9 cellular contexts compared by ENCODE assay signal in genomic region chrX:107565916-107566602, GRCh38.
DNase-seq lines count a peak whose midpoint lies in the region; ATAC-seq, FAIRE-seq and TF ChIP-seq lines count a peak whose summit lies in the region.
"Had no signal": no experiment of that assay in that cellular context is flagged by ENCODE, and none has a peak within 500 bp of the region (broad histone marks: within the 10 kb centered on the region; RNA-seq: fewer than 3 reads in every experiment).

No MANE protein-coding gene starts in this region.

- TF ChIP-seq CTCF in HepG2 (CRISPR knock-in tag; IDR thresholded peaks at IDR 0.05) = no peak
- TF ChIP-seq CTCF in right lobe of liver (IDR thresholded peaks at IDR 0.05) = no peak
- no peak for TF ChIP-seq CTCF in Panc1 (IDR thresholded peaks at IDR 0.05)
- no peak for TF ChIP-seq CTCF in hepatocyte (IDR thresholded peaks at IDR 0.05; ENCODE audit: poor library complexity)
- TF ChIP-seq CTCF in prostate gland (IDR thresholded peaks at IDR 0.05) = no peak

- no peaks in the 10 kb centered on the region for H3K36me3 ChIP-seq in HepG2 (replicated peaks in 1 of 2; ENCODE audit: control insufficient read depth in 1 of 2, insufficient read depth in 2 of 2, low read length in 2 of 2)
- H3K36me3 ChIP-seq in right lobe of liver = no peaks in the 10 kb centered on the region
- no peaks in the 10 kb centered on the region for H3K36me3 ChIP-seq in Panc1 (ENCODE audit: control insufficient read depth, insufficient read depth, low read length)
- no peaks in the 10 kb centered on the region for H3K36me3 ChIP-seq in hepatocyte (replicated peaks; ENCODE audit: insufficient read depth, low read depth)
- H3K36me3 ChIP-seq in prostate gland = no peaks in the 10 kb centered on the region

- H3K9me2 ChIP-seq in hepatocyte (replicated peaks; ENCODE audit: insufficient read depth) = no peaks in the 10 kb centered on the region

- intact Hi-C loops in HepG2 (cut with micrococcal nuclease; ENCODE audit: unreplicated experiment) (no loop called here), right lobe of liver (cut with DNase I) (no loop called here), Panc1 (cut with micrococcal nuclease; ENCODE audit: unreplicated experiment) (no loop called here), prostate gland (cut with DNase I) (no loop called here)

- H3K4me1 ChIP-seq in HepG2 (ENCODE audit: insufficient read depth, low read length) (no peaks in the 10 kb centered on the region), right lobe of liver (no peaks in the 10 kb centered on the region), Panc1 (ENCODE audit: control insufficient read depth, insufficient read depth, low read length) (no peaks in the 10 kb centered on the region; the same call in none of the 2 replicates), hepatocyte (ENCODE audit: insufficient read depth) (no peaks in the 10 kb centered on the region), prostate gland (replicated peaks) (no peaks in the 10 kb centered on the region)

- H3K9me3 ChIP-seq in HepG2 (ENCODE audit: low read length) (no peaks in the 10 kb centered on the region), right lobe of liver (no peaks in the 10 kb centered on the region), Panc1 (ENCODE audit: control insufficient read depth, insufficient read depth, low read depth, low read length) (no peaks in the 10 kb centered on the region), hepatocyte (ENCODE audit: low read depth) (no peaks in the 10 kb centered on the region), prostate gland (no peaks in the 10 kb centered on the region)

- DNase-seq in HepG2 (ENCODE audit: low spot score) (peak; percentile 15), right lobe of liver (no peak), Panc1 (ENCODE audit: low read depth, low spot score) (no peak), hepatocyte (ENCODE audit: low spot score) (peak; percentile 72), NCI-H187 (lab: John Stamatoyannopoulos, UW) (no peak), prostate gland (ENCODE audit: low spot score) (no peak)
- DNase-seq: activated naive CD8-positive, alpha-beta T cell treated with anti-CD3 and anti-CD28 coated beads, Interleukin-2, amount 10 ng/mL, durations not matched to agents 7 days and 5 days had no signal

- H3K79me2 ChIP-seq in HepG2 (ENCODE audit: insufficient read depth, low read length) (no peaks in the 10 kb centered on the region), hepatocyte (no peaks in the 10 kb centered on the region)

- H3K4me3 ChIP-seq in HepG2 (replicated peaks in 1 of 3; ENCODE audit: insufficient read depth in 1 of 3, low read depth in 2 of 3, low read length in 3 of 3) (no peak overlapping the region), right lobe of liver (no peak overlapping the region), Panc1 (ENCODE audit: low read depth in 2 of 2, low read length in 2 of 2) (no peak overlapping the region), hepatocyte (no peak overlapping the region), prostate gland (no peak overlapping the region)

- H3K27ac ChIP-seq in HepG2 (ENCODE audit: extremely low read length, insufficient read depth, low read length) = no peak overlapping the region
- H3K27ac ChIP-seq in right lobe of liver = no peak overlapping the region
- H3K27ac ChIP-seq in Panc1 (ENCODE audit: low read length) = no peak overlapping the region
- H3K27ac ChIP-seq in hepatocyte = peak overlapping the region; percentile 10
- no peak overlapping the region for H3K27ac ChIP-seq in prostate gland

- BruUV-seq in HepG2 (replicated peaks; lab: Mats Ljungman, UMichigan) (no TSS peak), Panc1 (replicated peaks; lab: Mats Ljungman, UMichigan) (no TSS peak)

- POLR2A ChIA-PET in HepG2 (lab: Yijun Ruan, JAX) (no interaction called here), Panc1 (lab: Charles Lee) (interaction anchor here (0.6 to 1.0 kb wide), 2 partner anchors 62 to 306 kb away, joined by 3 read pairs; partner anchors contain the start of gene PRPS1)

- H3K4me2 ChIP-seq in HepG2 (ENCODE audit: low read depth, low read length) (peak overlapping the region; percentile 60), hepatocyte (no peak overlapping the region)

- no peaks in the 10 kb centered on the region for H3K27me3 ChIP-seq in HepG2 (ENCODE audit: control insufficient read depth in 1 of 2, insufficient read depth in 2 of 2, low read length in 2 of 2)
- no peaks in the 10 kb centered on the region for H3K27me3 ChIP-seq in right lobe of liver
- no peaks in the 10 kb centered on the region for H3K27me3 ChIP-seq in Panc1 (ENCODE audit: control insufficient read depth, insufficient read depth, low read length)
- no peaks in the 10 kb centered on the region for H3K27me3 ChIP-seq in hepatocyte
- H3K27me3 ChIP-seq in prostate gland (replicated peaks; ENCODE audit: insufficient read depth) = no peaks in the 10 kb centered on the region

- H4K20me1 ChIP-seq in HepG2 (ENCODE audit: insufficient read depth, low read length) (no peaks in the 10 kb centered on the region), hepatocyte (ENCODE audit: insufficient read depth, poor library complexity, severe bottlenecking) (no peaks in the 10 kb centered on the region)

- TF ChIP-seq RAD21 in HepG2 (CRISPR knock-in tag; IDR thresholded peaks at IDR 0.05) = no peak

- TF ChIP-seq POLR2A in HepG2 (IDR thresholded peaks at IDR 0.05; ENCODE audit: insufficient read depth in 1 of 2, low read depth in 2 of 2, low read length in 2 of 2) = no peak
- no peak for TF ChIP-seq POLR2A in right lobe of liver (IDR thresholded peaks at IDR 0.05)
- TF ChIP-seq POLR2A in prostate gland (IDR thresholded peaks at IDR 0.05) = no peak

- ATAC-seq in HepG2 = peak; percentile 80
- no peak for ATAC-seq in right lobe of liver
- ATAC-seq in Panc1 = peak; percentile 60; the same call in 1 of the 2 replicates
- no peak for ATAC-seq in GM21526 (IDR thresholded peaks at IDR 0.05; ENCODE audit: low FRiP score, unreplicated experiment)
- no peak for ATAC-seq in HG03108 (IDR thresholded peaks at IDR 0.05; ENCODE audit: unreplicated experiment)

- no peak overlapping the region for H2AFZ ChIP-seq in HepG2 (ENCODE audit: low read length)
- peak overlapping the region; percentile 19 for H2AFZ ChIP-seq in hepatocyte

- TF ChIP-seq EP300 in HepG2 (IDR thresholded peaks at IDR 0.05; ENCODE audit: low read depth in 2 of 2, low read length in 2 of 2) = no peak
- no peak for TF ChIP-seq EP300 in HepG2 (CRISPR knock-in tag; IDR thresholded peaks at IDR 0.05; ENCODE audit: borderline replicate concordance)

- 0% methylated on average over 3 of the region's 8 CpGs for WGBS in HepG2 (ENCODE audit: low lambda C conversion rate)
- WGBS in right lobe of liver (ENCODE audit: insufficient coverage, low coverage, low lambda C conversion rate, missing lambda C conversion rate) = 66% methylated on average over 6 of the region's 8 CpGs
- WGBS in hepatocyte (ENCODE audit: low lambda C conversion rate, missing lambda C conversion rate) = 51% methylated on average over 8 of the region's 8 CpGs
- WGBS in prostate gland = 30% methylated on average over 8 of the region's 8 CpGs

- CTCF ChIA-PET in HepG2 (lab: Yijun Ruan, JAX; ENCODE audit: low intra/inter-chr PET ratio, low total read pairs) = no interaction called here
- CTCF ChIA-PET in Panc1 (lab: Charles Lee) = no interaction called here

- in situ Hi-C loops in HepG2 (cut with HindIII; ENCODE audit: extremely low pct_ligation_motif_present, low pct_unique_long_range_greater_than_20kb) (no loop called here), Panc1 (cut with HindIII; ENCODE audit: low pct_unique_long_range_greater_than_20kb, low sequenced_read_pairs) (no loop called here)

- FAIRE-seq in HepG2 (lab: Jason Lieb, UNC) = peak; percentile 44

- H3K9ac ChIP-seq in HepG2 (ENCODE audit: insufficient read depth, low read depth, low read length) = no peak overlapping the region

TF ChIP-seq in HepG2, 621 proteins besides CTCF, POLR2A, EP300 and RAD21:
- TF ChIP-seq ZNF468 (CRISPR knock-in tag; IDR thresholded peaks at IDR 0.05) = no peak
- TF ChIP-seq ZNF703 (CRISPR knock-in tag; IDR thresholded peaks at IDR 0.05; ENCODE audit: borderline replicate concordance) = no peak
- TF ChIP-seq TFAP4 (IDR thresholded peaks at IDR 0.05; ENCODE audit: borderline replicate concordance, low read depth) = peak; percentile 21; the same call in 1 of the 2 replicates
- TF ChIP-seq NFYB (CRISPR knock-in tag; IDR thresholded peaks at IDR 0.05) = peak; percentile 62; the same call in 1 of the 2 replicates
- peak; percentile 99 for TF ChIP-seq RFX5 (IDR thresholded peaks at IDR 0.05; ENCODE audit: low read depth, low read length)
- TF ChIP-seq MIXL1 (CRISPR knock-in tag; IDR thresholded peaks at IDR 0.05) = no peak
- no peak for TF ChIP-seq SMARCC2 (IDR thresholded peaks at IDR 0.05)
- TF ChIP-seq CSRNP2 (CRISPR knock-in tag; conservative IDR thresholded peaks at IDR 0.05; ENCODE audit: low read depth) = no peak
- TF ChIP-seq TAF15 (IDR thresholded peaks at IDR 0.05; ENCODE audit: low read depth, low read length, poor library complexity, severe bottlenecking) = no peak
- no peak for TF ChIP-seq ZNF24 (IDR thresholded peaks at IDR 0.05)
- peak; percentile 98 for TF ChIP-seq RFXANK (CRISPR knock-in tag; IDR thresholded peaks at IDR 0.05)
- peak; percentile 64 for TF ChIP-seq NFYC (CRISPR knock-in tag; IDR thresholded peaks at IDR 0.05)
- peak; percentile 98 for TF ChIP-seq RFXAP (CRISPR knock-in tag; IDR thresholded peaks at IDR 0.05; ENCODE audit: borderline replicate concordance)

Comparison
In these comparisons a context has a peak if more than half of its experiments do, and no peak if none do; other contexts are left out.
1. ATAC-seq: peak in HepG2 (single experiment) and Panc1 (single experiment); none in right lobe of liver (0 of 4), GM21526 (single experiment) and HG03108 (single experiment).
2. DNase-seq: peak in HepG2 (single experiment) and hepatocyte (single experiment); none in right lobe of liver (0 of 3), Panc1 (single experiment), NCI-H187 (0 of 2) and prostate gland (single experiment).